In genomic region chr6:7615611-7616383, GRCh38 we compare ENCODE assay signal across 8 cellular contexts. TPM values are rescaled to one million over a fixed set of nuclear protein-coding genes. Genes with fewer than 3 reads are reported as not detected.
DNase-seq lines count a peak whose midpoint lies in the region; ATAC-seq, FAIRE-seq and TF ChIP-seq lines count a peak whose summit lies in the region.

No MANE protein-coding gene starts in this region.

- WGBS in stomach, 5 donors, result 12 to 24% (median 17%) methylated on average over 7 of the region's 7 CpGs

- TF ChIP-seq EP300 in stomach (IDR thresholded peaks at IDR 0.05), result no peak

- H3K36me3 ChIP-seq in Peyer's patch, result peaks cover 0 to 22% (median 0%) of the 10 kb centered on the region in 3 donors
- H3K36me3 ChIP-seq in bronchial epithelial cell (ENCODE audit: control insufficient read depth, insufficient read depth, low read length), result peaks cover 2% of the 10 kb centered on the region
- H3K36me3 ChIP-seq in kidney epithelial cell (ENCODE audit: control insufficient read depth, insufficient read depth, low read length), result no peaks in the 10 kb centered on the region
- H3K36me3 ChIP-seq in stomach, result peaks cover 3 to 32% (median 24%) of the 10 kb centered on the region in 4 donors

- no peaks in the 10 kb centered on the region for H3K27me3 ChIP-seq in Peyer's patch
- no peaks in the 10 kb centered on the region for H3K27me3 ChIP-seq in bronchial epithelial cell (ENCODE audit: control insufficient read depth, insufficient read depth, low read length)
- no peaks in the 10 kb centered on the region for H3K27me3 ChIP-seq in kidney epithelial cell (ENCODE audit: control insufficient read depth, insufficient read depth, low read length)
- no peaks in the 10 kb centered on the region for H3K27me3 ChIP-seq in stomach

- intact Hi-C loops in stomach (cut with DNase I; ENCODE audit: low total_unique reads), result loop anchor here (10.0 kb wide), 2 partner anchors 341 to 941 kb away; no protein-coding TSS in a partner anchor

- TF ChIP-seq POLR2A in Peyer's patch (IDR thresholded peaks at IDR 0.05), result no peak
- TF ChIP-seq POLR2A in stomach (IDR thresholded peaks at IDR 0.05), result no peak

- TF ChIP-seq CTCF in Peyer's patch (IDR thresholded peaks at IDR 0.05), result peak; percentile 40 to 92 (median 81)
- peak; percentile 71 for TF ChIP-seq CTCF in bronchial epithelial cell (IDR thresholded peaks at IDR 0.05; ENCODE audit: insufficient read depth, low read length, severe bottlenecking)
- peak; percentile 73 for TF ChIP-seq CTCF in kidney epithelial cell (IDR thresholded peaks at IDR 0.05; ENCODE audit: insufficient read depth, low read length, poor library complexity, severe bottlenecking)
- peak in 5 of 7 experiments; percentile 58 to 73 (median 63) for TF ChIP-seq CTCF in stomach (IDR thresholded peaks at IDR 0.05)

- DNase-seq in NCI-H2081 (lab: John Stamatoyannopoulos, UW) (peak; percentile 60 to 63), NCI-H2081 treated with DMSO at 0.1 percent for 48 hours (lab: John Stamatoyannopoulos, UW) (no peak), Peyer's patch (peak in 1 of 3 donors; percentile 65), bronchial epithelial cell (ENCODE audit: low read depth) (peak; percentile 67), kidney epithelial cell (ENCODE audit: low read depth) (peak; percentile 21), stomach (peak; percentile 38)

- no peaks in the 10 kb centered on the region for H3K4me1 ChIP-seq in Peyer's patch
- peaks cover 0 to 15% (median 12%) of the 10 kb centered on the region in 4 donors for H3K4me1 ChIP-seq in stomach

- H3K27ac ChIP-seq in Peyer's patch (no peak overlapping the region), stomach (no peak overlapping the region)

- H3K9me3 ChIP-seq in Peyer's patch, result no peaks in the 10 kb centered on the region
- no peaks in the 10 kb centered on the region for H3K9me3 ChIP-seq in stomach

- no peak for FAIRE-seq in bronchial epithelial cell (lab: Jason Lieb, UNC)

- peak; percentile 40 for ATAC-seq in HG03175 (IDR thresholded peaks at IDR 0.05; ENCODE audit: unreplicated experiment)
- ATAC-seq in HG02678 (IDR thresholded peaks at IDR 0.05; ENCODE audit: unreplicated experiment), result no peak

- H3K4me3 ChIP-seq in Peyer's patch (no peak overlapping the region), bronchial epithelial cell (ENCODE audit: low read depth, low read length) (no peak overlapping the region), kidney epithelial cell (ENCODE audit: low read depth, low read length) (no peak overlapping the region), stomach (peak overlapping the region in 3 of 4 donors; percentile 2 to 30 (median 8))

RNA-seq across cellular contexts. Expression of gene SNRNP48, which starts 25.8 kb away (rescaled TPM):
- total RNA-seq in Peyer's patch, result 10 to 100 TPM; 11.5 to 27.2 (median 16.5) TPM
- 10.0 and 12.8 TPM in 2 replicates for total RNA-seq in bronchial epithelial cell
- total RNA-seq in kidney epithelial cell, result 6.4 and 8.9 TPM in 2 replicates
- 100 to 1,000 TPM in 1 of 5 donors, 10 to 100 TPM in 4; 12.6 to 138 (median 16.8) TPM for total RNA-seq in stomach
- polyA plus RNA-seq in stomach, result 1 to 10 TPM; 5.1 to 7.9 (median 5.9) TPM

Comparison
In these comparisons a context has a peak if more than half of its experiments do, and no peak if none do; other contexts are left out.
1. H3K4me3 ChIP-seq: peak in stomach (3 of 4); none in Peyer's patch (0 of 4), bronchial epithelial cell (single experiment) and kidney epithelial cell (single experiment).
2. Peak in every context shown above with its lines, with median percentiles within 50 percentile points of each other: CTCF ChIP-seq.